In genomic region chr2:211157856-211158463, GRCh38 we compare ENCODE assay signal across 9 cellular contexts.
DNase-seq lines count a peak whose midpoint lies in the region; ATAC-seq, FAIRE-seq and TF ChIP-seq lines count a peak whose summit lies in the region.
"Had no signal": no experiment of that assay in that cellular context is flagged by ENCODE, and none has a peak within 500 bp of the region (broad histone marks: within the 10 kb centered on the region; RNA-seq: fewer than 3 reads in every experiment).

No MANE protein-coding gene starts in this region.

- peak; percentile 81 for ATAC-seq in activated naive CD8-positive, alpha-beta T cell treated with anti-CD3 and anti-CD28 coated beads, Interleukin-2, amount 50 U/mL, for 24 hours
- ATAC-seq in left ventricle myocardium superior (peak; percentile 64), sciatic nerve (peak; percentile 78)

- peak; percentile 72 for FAIRE-seq in GM12891 (lab: Jason Lieb, UNC)

- no peak overlapping the region for H3K27ac ChIP-seq in SU-DHL-6 (ENCODE audit: low read depth, low read length)

- intact Hi-C loops in left ventricle myocardium superior (cut with micrococcal nuclease), result no loop called here
- intact Hi-C loops in sciatic nerve (cut with DNase I), result no loop called here

- H3K4me3 ChIP-seq in SU-DHL-6 (ENCODE audit: insufficient read depth, low read length, poor library complexity, severe bottlenecking), result no peak overlapping the region

- H3K27ac Mint-ChIP-seq in HFFc6, result no peak overlapping the region
- no peak overlapping the region for H3K27ac Mint-ChIP-seq in activated naive CD8-positive, alpha-beta T cell treated with anti-CD3 and anti-CD28 coated beads, Interleukin-2, amount 50 U/mL, for 24 hours
- H3K27ac Mint-ChIP-seq: stimulated activated naive CD8-positive, alpha-beta T cell treated with anti-CD3 and anti-CD28 coated beads, Interleukin-15, Interleukin-2, amounts not matched to agents 100 ng/mL and 50 ng/mL, for 24 hours had no signal

- peak; percentile 3 for DNase-seq in GM12891 (ENCODE audit: insufficient read length, low spot score)
- DNase-seq in HFFc6, result peak; percentile 13
- peak; percentile 78 for DNase-seq in MV-4-11 (lab: John Stamatoyannopoulos, UW)
- peak; percentile 75 for DNase-seq in activated naive CD8-positive, alpha-beta T cell treated with anti-CD3 and anti-CD28 coated beads, Interleukin-2, amount 50 U/mL, for 24 hours
- DNase-seq in left ventricle myocardium superior, result peak; percentile 78
- DNase-seq in sciatic nerve (ENCODE audit: low spot score), result peak; percentile 88
- DNase-seq in cortex of kidney (lab: John Stamatoyannopoulos, UW), result no peak

- no peaks in the 10 kb centered on the region for H3K4me1 Mint-ChIP-seq in HFFc6 (ENCODE audit: low read depth)
- H3K4me1 Mint-ChIP-seq in activated naive CD8-positive, alpha-beta T cell treated with anti-CD3 and anti-CD28 coated beads, Interleukin-2, amount 50 U/mL, for 24 hours, result no peaks in the 10 kb centered on the region

- H3K9me3 Mint-ChIP-seq in HFFc6, result no peaks in the 10 kb centered on the region; the same call in 1 of the 2 replicates
- H3K9me3 Mint-ChIP-seq in activated naive CD8-positive, alpha-beta T cell treated with anti-CD3 and anti-CD28 coated beads, Interleukin-2, amount 50 U/mL, for 24 hours, result no peaks in the 10 kb centered on the region
- H3K9me3 Mint-ChIP-seq: stimulated activated naive CD8-positive, alpha-beta T cell treated with anti-CD3 and anti-CD28 coated beads, Interleukin-15, Interleukin-2, amounts not matched to agents 100 ng/mL and 50 ng/mL, for 24 hours had no signal

- H3K27me3 ChIP-seq in SU-DHL-6 (ENCODE audit: low read length), result no peaks in the 10 kb centered on the region

- H3K36me3 Mint-ChIP-seq in HFFc6 (ENCODE audit: low read depth), result no peaks in the 10 kb centered on the region
- no peaks in the 10 kb centered on the region for H3K36me3 Mint-ChIP-seq in activated naive CD8-positive, alpha-beta T cell treated with anti-CD3 and anti-CD28 coated beads, Interleukin-2, amount 50 U/mL, for 24 hours (ENCODE audit: low read depth)

- no peak overlapping the region for H3K4me2 ChIP-seq in SU-DHL-6 (ENCODE audit: low read depth, low read length, poor library complexity, severe bottlenecking)

- no peak for TF ChIP-seq POLR2A in GM12891 (IDR thresholded peaks at IDR 0.05; ENCODE audit: low read depth, low read length)

- H4K20me1 ChIP-seq in SU-DHL-6 (ENCODE audit: low read depth, low read length), result no peaks in the 10 kb centered on the region

- no peaks in the 10 kb centered on the region for H3K79me2 ChIP-seq in SU-DHL-6 (ENCODE audit: insufficient read depth, low read length)

- H3K27me3 Mint-ChIP-seq in HFFc6 (ENCODE audit: insufficient read depth), result 0 out of 2 replicates have a peak, but pooled peaks cover 2% of the 10 kb centered on the region
- no peaks in the 10 kb centered on the region for H3K27me3 Mint-ChIP-seq in activated naive CD8-positive, alpha-beta T cell treated with anti-CD3 and anti-CD28 coated beads, Interleukin-2, amount 50 U/mL, for 24 hours
- H3K27me3 Mint-ChIP-seq: stimulated activated naive CD8-positive, alpha-beta T cell treated with anti-CD3 and anti-CD28 coated beads, Interleukin-15, Interleukin-2, amounts not matched to agents 100 ng/mL and 50 ng/mL, for 24 hours had no signal

- no peak overlapping the region for H3K9ac ChIP-seq in SU-DHL-6 (ENCODE audit: low read length)

- H3K9me2 ChIP-seq in SU-DHL-6 (replicated peaks; ENCODE audit: insufficient read depth, low read length), result no peaks in the 10 kb centered on the region

- no peaks in the 10 kb centered on the region for H3F3A ChIP-seq in SU-DHL-6 (ENCODE audit: insufficient read depth)

- H3K4me3 Mint-ChIP-seq in HFFc6, result no peak overlapping the region
- H3K4me3 Mint-ChIP-seq in activated naive CD8-positive, alpha-beta T cell treated with anti-CD3 and anti-CD28 coated beads, Interleukin-2, amount 50 U/mL, for 24 hours, result no peak overlapping the region
- H3K4me3 Mint-ChIP-seq: stimulated activated naive CD8-positive, alpha-beta T cell treated with anti-CD3 and anti-CD28 coated beads, Interleukin-15, Interleukin-2, amounts not matched to agents 100 ng/mL and 50 ng/mL, for 24 hours had no signal

- TF ChIP-seq CTCF in HFFc6 (IDR thresholded peaks at IDR 0.05) (peak; percentile 90), SU-DHL-6 (IDR thresholded peaks at IDR 0.05; ENCODE audit: insufficient read depth, low read length, poor library complexity, severe bottlenecking) (peak; percentile 80)

- H3K9me3 ChIP-seq in SU-DHL-6 (ENCODE audit: insufficient read depth, low read length), result no peaks in the 10 kb centered on the region

- H3K36me3 ChIP-seq in SU-DHL-6 (ENCODE audit: low read length), result no peaks in the 10 kb centered on the region

- H2AFZ ChIP-seq in SU-DHL-6 (ENCODE audit: low read depth, low read length, severe bottlenecking), result no peak overlapping the region

TF ChIP-seq in GM12891, 5 proteins besides CTCF, POLR2A, EP300 and RAD21:
- TF ChIP-seq POU2F2 (IDR thresholded peaks at IDR 0.05; ENCODE audit: low read depth, low read length), result no peak
- TF ChIP-seq POLR2AphosphoS5 (IDR thresholded peaks at IDR 0.05; ENCODE audit: low read depth, low read length), result no peak
- TF ChIP-seq SPI1 (IDR thresholded peaks at IDR 0.05; ENCODE audit: low read depth, low read length), result no peak
- TF ChIP-seq PAX5 (IDR thresholded peaks at IDR 0.05; ENCODE audit: insufficient read depth, low read length, severe bottlenecking), result no peak
- no peak for TF ChIP-seq TAF1 (IDR thresholded peaks at IDR 0.05; ENCODE audit: low read depth, low read length)
